In genomic region chrX:53088136-53088974, GRCh38 we compare ENCODE assay signal across 8 cellular contexts. TPM values are rescaled to one million over a fixed set of nuclear protein-coding genes. Genes with fewer than 3 reads are reported as not detected.
DNase-seq lines count a peak whose midpoint lies in the region; ATAC-seq and TF ChIP-seq lines count a peak whose summit lies in the region.

No MANE protein-coding gene starts in this region.

- DNase-seq in Caco-2 (no peak), Panc1 (ENCODE audit: low read depth, low spot score) (no peak), Right ventricle myocardium inferior (ENCODE audit: missing footprints) (peak; percentile 86), occipital lobe (lab: John Stamatoyannopoulos, UW) (peak; percentile 60), superior temporal gyrus (ENCODE audit: extremely low spot score) (peak; percentile 66), globus pallidus (ENCODE audit: low spot score) (no peak)

- H3K36me3 Mint-ChIP-seq in Caco-2 (ENCODE audit: insufficient read depth, unreplicated experiment): peaks cover 20% of the 10 kb centered on the region
- H3K36me3 Mint-ChIP-seq in activated naive CD4-positive, alpha-beta T cell treated with anti-CD3 and anti-CD28 coated beads, Interleukin-2, amount 50 U/mL, for 24 hours: peaks cover 16% of the 10 kb centered on the region

- H3K27me3 Mint-ChIP-seq in Caco-2 (ENCODE audit: insufficient read depth, unreplicated experiment): no peaks in the 10 kb centered on the region
- H3K27me3 Mint-ChIP-seq in activated naive CD4-positive, alpha-beta T cell treated with anti-CD3 and anti-CD28 coated beads, Interleukin-2, amount 50 U/mL, for 24 hours: no peaks in the 10 kb centered on the region

- H3K9me3 ChIP-seq in Caco-2 (no peaks in the 10 kb centered on the region), Panc1 (ENCODE audit: control insufficient read depth, insufficient read depth, low read depth, low read length) (no peaks in the 10 kb centered on the region)

- H3K4me3 ChIP-seq in Caco-2 (ENCODE audit: low read depth, low read length) (no peak overlapping the region), Panc1 (ENCODE audit: low read depth in 2 of 2, low read length in 2 of 2) (peak overlapping the region; percentile 64 to 89)

- ATAC-seq in HG02678 (IDR thresholded peaks at IDR 0.05; ENCODE audit: unreplicated experiment): peak; percentile 70
- peak; percentile 91 for ATAC-seq in Panc1
- peak; percentile 86 for ATAC-seq in Right ventricle myocardium inferior

- H3K4me1 ChIP-seq in Caco-2 (no peaks in the 10 kb centered on the region), Panc1 (ENCODE audit: control insufficient read depth, insufficient read depth, low read length) (peaks cover 8% of the 10 kb centered on the region)

- peak overlapping the region; percentile 60 for H3K4me3 Mint-ChIP-seq in Caco-2 (ENCODE audit: unreplicated experiment)
- H3K4me3 Mint-ChIP-seq in activated naive CD4-positive, alpha-beta T cell treated with anti-CD3 and anti-CD28 coated beads, Interleukin-2, amount 50 U/mL, for 24 hours: peak overlapping the region; percentile 96

- H3K27me3 ChIP-seq in Caco-2 (replicated peaks; ENCODE audit: control insufficient read depth, insufficient read depth, low read length) (no peaks in the 10 kb centered on the region), Panc1 (ENCODE audit: control insufficient read depth, insufficient read depth, low read length) (no peaks in the 10 kb centered on the region)

- H3K36me3 ChIP-seq in Caco-2 (ENCODE audit: control insufficient read depth, insufficient read depth, low read length) (no peaks in the 10 kb centered on the region; the same call in 1 of the 2 replicates), Panc1 (ENCODE audit: control insufficient read depth, insufficient read depth, low read length) (no peaks in the 10 kb centered on the region)

- BruUV-seq in Caco-2 (replicated peaks; lab: Mats Ljungman, UMichigan) (no TSS peak), Panc1 (replicated peaks; lab: Mats Ljungman, UMichigan) (no TSS peak)

- no peaks in the 10 kb centered on the region for H3K4me1 Mint-ChIP-seq in Caco-2 (ENCODE audit: low read depth, unreplicated experiment)
- peaks cover 57% of the 10 kb centered on the region for H3K4me1 Mint-ChIP-seq in activated naive CD4-positive, alpha-beta T cell treated with anti-CD3 and anti-CD28 coated beads, Interleukin-2, amount 50 U/mL, for 24 hours

- H3K27ac Mint-ChIP-seq in Caco-2 (ENCODE audit: unreplicated experiment): no peak overlapping the region
- peak overlapping the region; percentile 99 for H3K27ac Mint-ChIP-seq in activated naive CD4-positive, alpha-beta T cell treated with anti-CD3 and anti-CD28 coated beads, Interleukin-2, amount 50 U/mL, for 24 hours

- peak overlapping the region; percentile 69 for H3K27ac ChIP-seq in Panc1 (ENCODE audit: low read length)

- in situ Hi-C loops in Panc1 (cut with HindIII; ENCODE audit: low pct_unique_long_range_greater_than_20kb, low sequenced_read_pairs): no loop called here

- intact Hi-C loops in Caco-2 (cut with micrococcal nuclease; ENCODE audit: unreplicated experiment) (no loop called here), Panc1 (cut with micrococcal nuclease; ENCODE audit: unreplicated experiment) (no loop called here), Right ventricle myocardium inferior (cut with DNase I) (no loop called here)

- TF ChIP-seq CTCF in Caco-2 (IDR thresholded peaks at IDR 0.05; ENCODE audit: insufficient read depth in 1 of 2, low read depth in 1 of 2, low read length in 1 of 2, severe bottlenecking in 1 of 2, unreplicated experiment in 1 of 2) (no peak), Panc1 (IDR thresholded peaks at IDR 0.05) (no peak)

- CTCF ChIA-PET in Caco-2 (lab: Charles Lee) (no interaction called here), Panc1 (lab: Charles Lee) (no interaction called here)

- POLR2A ChIA-PET in Caco-2 (lab: Charles Lee) (no interaction called here), Panc1 (lab: Charles Lee) (no interaction called here)

- no peaks in the 10 kb centered on the region for H3K9me3 Mint-ChIP-seq in Caco-2 (ENCODE audit: unreplicated experiment)
- H3K9me3 Mint-ChIP-seq in activated naive CD4-positive, alpha-beta T cell treated with anti-CD3 and anti-CD28 coated beads, Interleukin-2, amount 50 U/mL, for 24 hours: no peaks in the 10 kb centered on the region

RNA-seq across cellular contexts. Expression of gene KANTR, which starts 5.6 kb away (rescaled TPM):
- total RNA-seq in Caco-2 (2022): 13.2 and 15.0 TPM in 2 replicates
- total RNA-seq in Panc1 (2021; ENCODE audit: unreplicated experiment): 6.8 TPM
- 3.2 TPM for polyA plus RNA-seq in Panc1 (2012; ENCODE audit: insufficient read length)
- total RNA-seq in Right ventricle myocardium inferior: 3.4 TPM
- total RNA-seq in occipital lobe: 31.4 TPM

RNA-seq across cellular contexts. Expression of gene TSPYL2, which starts 6.2 kb away (rescaled TPM):
- 30.9 and 33.4 TPM in 2 replicates for total RNA-seq in Caco-2 (2022)
- 25.0 TPM for total RNA-seq in Panc1 (2021; ENCODE audit: unreplicated experiment)
- 22.7 TPM for polyA plus RNA-seq in Panc1 (2012; ENCODE audit: insufficient read length)
- 34.1 TPM for total RNA-seq in Right ventricle myocardium inferior
- total RNA-seq in occipital lobe: 7.0 TPM

RNA-seq across cellular contexts. Expression of gene GPR173, which starts 39.8 kb away (rescaled TPM):
- total RNA-seq in Caco-2 (2022): 0.18 and 0.26 TPM in 2 replicates
- total RNA-seq in Panc1 (2021; ENCODE audit: unreplicated experiment): 0.13 TPM
- 0.08 TPM for polyA plus RNA-seq in Panc1 (2012; ENCODE audit: insufficient read length)
- 0.35 TPM for total RNA-seq in Right ventricle myocardium inferior
- total RNA-seq in occipital lobe: 27.0 TPM

Comparison
In these comparisons a context has a peak if more than half of its experiments do, and no peak if none do; other contexts are left out.
1. DNase-seq: peak in Right ventricle myocardium inferior (single experiment), occipital lobe (single experiment) and superior temporal gyrus (single experiment); none in Caco-2 (0 of 2), Panc1 (single experiment) and globus pallidus (single experiment).
2. RNA of gene GPR173, which starts 39.8 kb away (total RNA-seq): 27.0 TPM in occipital lobe (single experiment); 0.35 TPM in Right ventricle myocardium inferior (single experiment), 0.18 to 0.26 TPM in Caco-2 and 0.13 TPM in Panc1 (single experiment); every median in the first group is over 10 times any median in the second.
3. Peak in every context shown above with its lines, with median percentiles within 50 percentile points of each other: ATAC-seq.